Comparison of ENCODE assay signal across 19 cellular contexts in the genomic region with DNA sequence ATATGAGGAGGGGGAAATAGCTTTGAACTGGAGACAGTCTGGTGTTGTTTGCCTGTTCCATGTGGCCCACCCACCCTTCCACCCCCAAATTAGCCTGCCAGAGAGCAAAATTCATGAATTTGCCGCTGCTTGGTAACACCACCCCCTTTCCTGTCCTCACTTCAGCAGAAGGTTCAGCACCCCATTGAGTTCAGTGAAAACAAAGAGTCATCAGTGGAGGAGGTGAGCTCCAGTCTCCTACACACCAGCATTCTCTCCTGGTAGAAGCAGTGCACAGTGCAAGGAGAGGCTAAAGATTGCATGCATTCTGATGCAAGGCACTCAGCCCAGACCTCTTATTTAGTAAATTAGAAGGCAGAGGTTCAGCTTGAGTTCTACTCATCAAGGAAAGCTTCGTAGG.
A peak's percentile ranks its signal among the peaks of the same experiment; 100 is the strongest.
DNase-seq lines count a peak whose midpoint lies in the region; ATAC-seq lines count a peak whose summit lies in the region.
"Had no signal": no experiment of that assay in that cellular context is flagged by ENCODE, and none has a peak within 500 bp of the region (broad histone marks: within the 10 kb centered on the region; RNA-seq: fewer than 3 reads in every experiment).

No MANE protein-coding gene starts in this region.

- no peak for ATAC-seq in HG02840 (IDR thresholded peaks at IDR 0.05; ENCODE audit: low FRiP score, unreplicated experiment)
- ATAC-seq: HepG2, PC-3 had no signal

- DNase-seq in NCI-H2227 (lab: John Stamatoyannopoulos, UW; ENCODE audit: unreplicated experiment) (peak; percentile 23), NCI-H2227 treated with DMSO at 0.1 percent for 48 hours (lab: John Stamatoyannopoulos, UW) (no peak), caudate nucleus (lab: John Stamatoyannopoulos, UW) (peak in 41 of 61 donors; percentile 6 to 87 (median 39)), iris pigment epithelial cell (ENCODE audit: low read depth) (peak; percentile 53), skeletal muscle cell (ENCODE audit: low read depth) (peak; percentile 22), AG20443 (ENCODE audit: low spot score) (no peak), NCI-H774 (lab: John Stamatoyannopoulos, UW) (no peak)
- DNase-seq: C1 segment of cervical spinal cord; DMS 273 treated with DMSO at 0.1 percent for 48 hours; Karpas-422; MM.1S; NCI-H1930; NCI-H2171 treated with DMSO at 0.1 percent for 48 hours; NCI-H526; NK-92 treated with Interleukin-12 subunit alpha and Interleukin-12 subunit beta, amount 100 ng/mL, for 24 hours; PC-3 had no signal

- H3K27ac ChIP-seq in caudate nucleus (ENCODE audit: low read depth, low read length): peak overlapping the region; percentile 52
- H3K27ac ChIP-seq: 22Rv1 had no signal

- no peak overlapping the region for H3K4me3 ChIP-seq in skeletal muscle cell (ENCODE audit: low read depth, low read length)

Comparison
In these comparisons a context has a peak if more than half of its experiments do, and no peak if none do; other contexts are left out.
1. DNase-seq: peak in NCI-H2227 (single experiment), caudate nucleus (41 of 61), iris pigment epithelial cell (single experiment) and skeletal muscle cell (single experiment); none in NCI-H2227 treated with DMSO at 0.1 percent for 48 hours (single experiment), AG20443 (single experiment) and NCI-H774 (single experiment).